In genomic region chr9:97365634-97366033, GRCh38 we compare ENCODE assay signal across 21 cellular contexts.
"Had no signal": no experiment of that assay in that cellular context is flagged by ENCODE, and none has a peak within 500 bp of the region (broad histone marks: within the 10 kb centered on the region; RNA-seq: fewer than 3 reads in every experiment).

No MANE protein-coding gene starts in this region.

- ATAC-seq: activated T-cell treated with anti-CD3 and anti-CD28 coated beads, Interleukin-2, amount 50 U/mL, for 72 hours; body of pancreas; foreskin keratinocyte; left ventricle myocardium superior; natural killer cell; stimulated activated naive B cell treated with anti-CD40 and anti-IgM and Interleukin-4, amounts not matched to agents 10 μg/mL and 1 μg/mL and 100 μg/mL, for 72 hours had no signal

- H3K27ac Mint-ChIP-seq: activated CD4-positive, alpha-beta T cell treated with anti-CD3 and anti-CD28 coated beads, Interleukin-2, amount 10 ng/mL, durations not matched to agents 24 days and 14 days; activated naive CD8-positive, alpha-beta T cell; activated T-cell treated with anti-CD3 and anti-CD28 coated beads, Interleukin-2, amount 50 U/mL, for 72 hours; natural killer cell; stimulated activated naive B cell treated with anti-CD40 and anti-IgM and Interleukin-4, amounts not matched to agents 10 μg/mL and 1 μg/mL and 100 μg/mL, for 72 hours had no signal

- H3K27me3 Mint-ChIP-seq: activated CD4-positive, alpha-beta T cell treated with anti-CD3 and anti-CD28 coated beads, Interleukin-2, amount 10 ng/mL, durations not matched to agents 24 days and 14 days; activated naive CD8-positive, alpha-beta T cell; stimulated activated naive B cell treated with anti-CD40 and anti-IgM and Interleukin-4, amounts not matched to agents 10 μg/mL and 1 μg/mL and 100 μg/mL, for 72 hours had no signal

- H3K4me1 ChIP-seq: body of pancreas, foreskin keratinocyte, thyroid gland had no signal

- DNase-seq: activated CD4-positive, alpha-beta T cell treated with anti-CD3 and anti-CD28 coated beads, Interleukin-2, amount 10 ng/mL, durations not matched to agents 24 days and 14 days; activated CD4-positive, CD25-positive, alpha-beta regulatory T cell; activated CD8-positive, alpha-beta memory T cell treated with anti-CD3 and anti-CD28 coated beads, Interleukin-2, amount 50 U/mL, for 48 hours; activated gamma-delta T cell treated with Interleukin-2 at 50 U/mL for 16 hours; activated T-cell treated with anti-CD3 and anti-CD28 coated beads, Interleukin-2, amount 50 U/mL, for 72 hours; amniotic stem cell; body of pancreas; central memory CD4-positive, alpha-beta T cell; cortex of kidney; effector CD8-positive, alpha-beta T cell; foreskin keratinocyte; glutamatergic neuron; kidney glomerular epithelial cell; left ventricle myocardium superior; mesendoderm; natural killer cell; retina; stimulated activated CD4-positive, alpha-beta T cell treated with anti-CD3 and anti-CD28 coated beads, Interleukin-2, amount 100 ng/mL, for 48 hours; stimulated activated naive B cell treated with anti-CD40 and anti-IgM and Interleukin-4, amounts not matched to agents 10 μg/mL and 1 μg/mL and 100 μg/mL, for 72 hours; thyroid gland had no signal

- H3K4me3 Mint-ChIP-seq: activated CD4-positive, alpha-beta T cell treated with anti-CD3 and anti-CD28 coated beads, Interleukin-2, amount 10 ng/mL, durations not matched to agents 24 days and 14 days; activated naive CD8-positive, alpha-beta T cell; activated T-cell treated with anti-CD3 and anti-CD28 coated beads, Interleukin-2, amount 50 U/mL, for 72 hours; natural killer cell; stimulated activated naive B cell treated with anti-CD40 and anti-IgM and Interleukin-4, amounts not matched to agents 10 μg/mL and 1 μg/mL and 100 μg/mL, for 72 hours had no signal

- H3K27me3 ChIP-seq: body of pancreas, foreskin keratinocyte, thyroid gland had no signal

- H3K4me3 ChIP-seq: body of pancreas, thyroid gland had no signal

- H3K9me3 ChIP-seq: body of pancreas, thyroid gland had no signal

- H3K36me3 ChIP-seq: thyroid gland had no signal

- H3K27ac ChIP-seq: body of pancreas, foreskin keratinocyte, thyroid gland had no signal

- H3K4me1 Mint-ChIP-seq: natural killer cell had no signal
